In the genomic region with DNA sequence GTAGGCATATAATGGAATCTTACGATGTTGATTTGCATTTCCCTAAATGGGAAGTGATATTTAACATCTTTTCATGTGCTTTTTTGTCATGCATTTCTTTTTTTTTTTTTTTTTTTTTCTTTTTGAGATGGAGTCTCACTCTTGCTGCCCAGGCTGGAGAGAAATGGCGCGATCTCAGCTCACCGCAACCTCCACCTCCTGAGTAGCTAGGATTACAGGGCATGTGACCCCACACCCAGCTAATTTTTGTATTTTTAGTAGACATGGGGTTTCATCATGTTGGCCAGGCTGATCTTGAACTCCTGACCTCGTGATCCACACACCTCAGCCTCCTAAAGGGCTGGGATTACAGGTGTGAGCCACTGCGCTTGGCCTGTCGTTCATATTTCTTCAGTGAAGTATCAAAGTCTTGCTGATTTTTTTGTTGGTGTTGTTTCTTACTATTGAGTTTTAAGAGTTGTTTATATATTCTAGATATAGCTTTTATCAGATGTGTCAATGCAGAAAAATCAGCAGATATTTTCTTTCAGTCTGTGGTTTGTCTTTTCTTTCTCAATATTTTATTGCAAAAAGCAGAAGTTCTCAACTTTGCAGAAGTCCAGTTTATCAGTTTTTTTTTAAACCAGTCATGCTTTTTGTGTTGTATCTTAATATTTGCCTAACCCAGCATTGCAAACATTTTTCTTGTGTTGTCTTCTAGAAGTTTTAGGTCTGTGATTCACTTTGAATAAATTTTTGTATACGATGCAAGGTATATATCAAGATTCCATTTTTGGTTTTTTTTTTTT, we compare ENCODE assay signal across 22 cellular contexts. TPM values are rescaled to one million over a fixed set of nuclear protein-coding genes. Genes with fewer than 3 reads are reported as not detected.
DNase-seq lines count a peak whose midpoint lies in the region; ATAC-seq and TF ChIP-seq lines count a peak whose summit lies in the region.
"Had no signal": no experiment of that assay in that cellular context is flagged by ENCODE, and none has a peak within 500 bp of the region (broad histone marks: within the 10 kb centered on the region; RNA-seq: fewer than 3 reads in every experiment).

No MANE protein-coding gene starts in this region.

- peaks cover 32% of the 10 kb centered on the region for H3K4me1 ChIP-seq in lower lobe of right lung
- H3K4me1 ChIP-seq in gastrocnemius medialis, result no peaks in the 10 kb centered on the region
- H3K4me1 ChIP-seq: SJSA1 had no signal

- H3K36me3 ChIP-seq in lower lobe of right lung, result peaks cover 6% of the 10 kb centered on the region
- no peaks in the 10 kb centered on the region for H3K36me3 ChIP-seq in gastrocnemius medialis
- H3K36me3 ChIP-seq: SJSA1 had no signal

- TF ChIP-seq CTCF in CD14-positive monocyte (IDR thresholded peaks at IDR 0.05) (no peak), lower lobe of right lung (IDR thresholded peaks at IDR 0.05) (no peak), gastrocnemius medialis (IDR thresholded peaks at IDR 0.05 in 4 of 5, conservative IDR thresholded peaks at IDR 0.05 in 1 of 5) (no peak)

- peaks cover 2 to 15% of the 10 kb centered on the region in 2 donors for H3K36me3 Mint-ChIP-seq in CD14-positive monocyte
- H3K36me3 Mint-ChIP-seq: CD4-positive, CD25-positive, alpha-beta regulatory T cell; IgD-negative memory B cell; T-cell had no signal

- H3K27ac ChIP-seq in lower lobe of right lung (peak overlapping the region; percentile 63), gastrocnemius medialis (no peak overlapping the region)
- H3K27ac ChIP-seq: SJSA1 had no signal

- no peak for ATAC-seq in lower lobe of right lung
- ATAC-seq in gastrocnemius medialis, result no peak
- no peak for ATAC-seq in stimulated activated naive CD8-positive, alpha-beta T cell treated with anti-CD3 and anti-CD28 coated beads, Interleukin-15, amount 100 ng/mL, for 72 hours
- ATAC-seq: HCT116, T-cell had no signal

- H3K9me3 ChIP-seq in lower lobe of right lung, result no peaks in the 10 kb centered on the region
- no peaks in the 10 kb centered on the region for H3K9me3 ChIP-seq in gastrocnemius medialis
- H3K9me3 ChIP-seq: SJSA1 had no signal

- intact Hi-C loops in CD14-positive monocyte (cut with micrococcal nuclease), result no loop called here
- intact Hi-C loops in lower lobe of right lung (cut with DNase I), result no loop called here
- intact Hi-C loops in gastrocnemius medialis (cut with DNase I; ENCODE audit: low total_unique reads), result no loop called here

- H3K4me1 Mint-ChIP-seq in CD14-positive monocyte, result peaks cover 64% of the 10 kb centered on the region
- H3K4me1 Mint-ChIP-seq in stimulated activated naive CD8-positive, alpha-beta T cell treated with anti-CD3 and anti-CD28 coated beads, Interleukin-15, amount 100 ng/mL, for 72 hours, result no peaks in the 10 kb centered on the region

- H3K9me3 Mint-ChIP-seq in CD14-positive monocyte, result no peaks in the 10 kb centered on the region
- no peaks in the 10 kb centered on the region for H3K9me3 Mint-ChIP-seq in stimulated activated naive CD8-positive, alpha-beta T cell treated with anti-CD3 and anti-CD28 coated beads, Interleukin-15, amount 100 ng/mL, for 72 hours
- H3K9me3 Mint-ChIP-seq: CD4-positive, CD25-positive, alpha-beta regulatory T cell; IgD-negative memory B cell; T-cell had no signal

- DNase-seq in CD14-positive monocyte (ENCODE audit: low spot score) (no peak), MV-4-11 (lab: John Stamatoyannopoulos, UW) (peak; percentile 84), SKM-1 (lab: John Stamatoyannopoulos, UW; ENCODE audit: unreplicated experiment) (peak; percentile 50), lower lobe of right lung (no peak), kidney tubule cell (ENCODE audit: low spot score) (no peak), ecto neural progenitor cell (ENCODE audit: low spot score) (no peak), gastrocnemius medialis (no peak)
- no peak for DNase-seq in stimulated activated naive CD8-positive, alpha-beta T cell treated with anti-CD3 and anti-CD28 coated beads, Interleukin-15, amount 100 ng/mL, for 72 hours
- DNase-seq: Calu3; CD4-positive, CD25-positive, alpha-beta regulatory T cell; NCI-H1105; NCI-H187; NCI-H446; NCI-H774; RPMI8226; T-cell had no signal

- peaks cover 0 to 2% (median 2%) of the 10 kb centered on the region in 3 donors for H3K27me3 Mint-ChIP-seq in CD14-positive monocyte (ENCODE audit: low read depth in 3 of 3)
- H3K27me3 Mint-ChIP-seq in stimulated activated naive CD8-positive, alpha-beta T cell treated with anti-CD3 and anti-CD28 coated beads, Interleukin-15, amount 100 ng/mL, for 72 hours, result no peaks in the 10 kb centered on the region
- H3K27me3 Mint-ChIP-seq: IgD-negative memory B cell, T-cell had no signal

- H3K27ac Mint-ChIP-seq in CD14-positive monocyte, result peak overlapping the region; percentile 86 to 96 (median 94)
- no peak overlapping the region for H3K27ac Mint-ChIP-seq in stimulated activated naive CD8-positive, alpha-beta T cell treated with anti-CD3 and anti-CD28 coated beads, Interleukin-15, amount 100 ng/mL, for 72 hours
- H3K27ac Mint-ChIP-seq: CD4-positive, CD25-positive, alpha-beta regulatory T cell; IgD-negative memory B cell; T-cell had no signal

- TF ChIP-seq POLR2A in gastrocnemius medialis (IDR thresholded peaks at IDR 0.05), result no peak

- H3K4me3 Mint-ChIP-seq in CD14-positive monocyte, result peak overlapping the region; percentile 50 to 79
- no peak overlapping the region for H3K4me3 Mint-ChIP-seq in stimulated activated naive CD8-positive, alpha-beta T cell treated with anti-CD3 and anti-CD28 coated beads, Interleukin-15, amount 100 ng/mL, for 72 hours
- H3K4me3 Mint-ChIP-seq: CD4-positive, CD25-positive, alpha-beta regulatory T cell; IgD-negative memory B cell; T-cell had no signal

- no peaks in the 10 kb centered on the region for H3K27me3 ChIP-seq in lower lobe of right lung (ENCODE audit: low read depth)
- H3K27me3 ChIP-seq in gastrocnemius medialis, result no peaks in the 10 kb centered on the region

- H3K4me3 ChIP-seq in lower lobe of right lung (peak overlapping the region; percentile 26), gastrocnemius medialis (no peak overlapping the region)
- H3K4me3 ChIP-seq: SJSA1 had no signal

- in situ Hi-C loops in gastrocnemius medialis (cut with MboI; ENCODE audit: low sequenced_read_pairs in 4 of 4), result no loop called here

RNA-seq across cellular contexts. Expression of a gene that starts 6.8 kb away (rescaled TPM):
- polyA plus RNA-seq in CD14-positive monocyte, result 10 to 100 TPM; 50.6 to 57.8 TPM
- total RNA-seq in lower lobe of right lung, result 39.7 TPM
- 10 to 100 TPM in 2 of 4 donors, 1 to 10 TPM in 2; 6.4 to 24.6 (median 8.7) TPM for total RNA-seq in gastrocnemius medialis

RNA-seq across cellular contexts. Expression of a gene that starts 45.1 kb away (rescaled TPM):
- not detected for polyA plus RNA-seq in CD14-positive monocyte
- not detected for total RNA-seq in lower lobe of right lung
- total RNA-seq in gastrocnemius medialis, result not detected
- total RNA-seq: A172; Calu3; CD4-positive, CD25-positive, alpha-beta regulatory T cell; HT1080; OCI-LY7; SJSA1; T-cell had no signal
- polyA plus RNA-seq: CD4-positive, CD25-positive, alpha-beta regulatory T cell; IgD-negative memory B cell had no signal

Comparison
In these comparisons a context has a peak if more than half of its experiments do, and no peak if none do; other contexts are left out.
1. DNase-seq: peak in MV-4-11 (single experiment) and SKM-1 (single experiment); none in CD14-positive monocyte (single experiment), lower lobe of right lung (single experiment), kidney tubule cell (single experiment), ecto neural progenitor cell (single experiment), gastrocnemius medialis (0 of 2) and stimulated activated naive CD8-positive, alpha-beta T cell treated with anti-CD3 and anti-CD28 coated beads, Interleukin-15, amount 100 ng/mL, for 72 hours (0 of 2).
2. H3K27ac Mint-ChIP-seq: peak in CD14-positive monocyte (7 of 7); none in stimulated activated naive CD8-positive, alpha-beta T cell treated with anti-CD3 and anti-CD28 coated beads, Interleukin-15, amount 100 ng/mL, for 72 hours (0 of 2).
3. H3K4me3 Mint-ChIP-seq: peak in CD14-positive monocyte (2 of 2); none in stimulated activated naive CD8-positive, alpha-beta T cell treated with anti-CD3 and anti-CD28 coated beads, Interleukin-15, amount 100 ng/mL, for 72 hours (0 of 2).